ENCODE assay signal across 1 cellular context in the genomic region with DNA sequence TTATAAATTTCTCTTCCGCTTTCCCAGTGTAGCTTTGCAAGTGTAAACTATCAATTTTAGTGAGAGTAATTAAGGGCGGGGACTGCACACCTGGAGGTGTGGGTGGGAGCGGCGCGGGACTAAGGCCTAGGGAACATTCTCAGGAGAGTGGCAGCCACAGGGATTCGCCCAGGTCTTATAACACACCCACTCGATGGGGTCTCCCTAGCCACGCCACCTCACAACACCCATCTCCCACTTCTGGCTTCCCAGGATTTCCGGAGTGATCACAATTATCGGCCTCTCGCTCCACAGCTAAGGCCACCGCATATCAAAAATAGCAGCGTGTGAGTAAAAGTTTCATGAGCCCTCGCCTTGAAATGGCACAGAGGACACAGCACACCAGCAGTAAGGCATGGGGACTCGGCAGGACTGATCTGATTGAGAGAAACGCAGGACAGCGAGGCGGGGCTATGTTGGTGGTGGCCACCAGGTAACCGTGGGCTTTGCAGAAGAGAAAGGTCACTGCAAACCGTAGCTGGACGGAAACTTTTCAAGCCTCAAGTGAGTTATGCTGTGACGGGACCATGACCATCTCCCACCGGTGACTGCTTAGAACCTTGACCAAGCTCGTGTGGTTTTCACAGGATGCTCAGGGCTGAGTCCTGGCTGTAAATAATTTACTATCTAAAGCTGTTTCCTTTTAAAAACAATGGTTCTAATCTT.
TF ChIP-seq lines count a peak whose summit lies in the region.

No MANE protein-coding gene starts in this region.

TF ChIP-seq in GM12878, 131 proteins besides CTCF, POLR2A, EP300 and RAD21 (continued from another document and continues in another):
- TF ChIP-seq, protein P1, sequence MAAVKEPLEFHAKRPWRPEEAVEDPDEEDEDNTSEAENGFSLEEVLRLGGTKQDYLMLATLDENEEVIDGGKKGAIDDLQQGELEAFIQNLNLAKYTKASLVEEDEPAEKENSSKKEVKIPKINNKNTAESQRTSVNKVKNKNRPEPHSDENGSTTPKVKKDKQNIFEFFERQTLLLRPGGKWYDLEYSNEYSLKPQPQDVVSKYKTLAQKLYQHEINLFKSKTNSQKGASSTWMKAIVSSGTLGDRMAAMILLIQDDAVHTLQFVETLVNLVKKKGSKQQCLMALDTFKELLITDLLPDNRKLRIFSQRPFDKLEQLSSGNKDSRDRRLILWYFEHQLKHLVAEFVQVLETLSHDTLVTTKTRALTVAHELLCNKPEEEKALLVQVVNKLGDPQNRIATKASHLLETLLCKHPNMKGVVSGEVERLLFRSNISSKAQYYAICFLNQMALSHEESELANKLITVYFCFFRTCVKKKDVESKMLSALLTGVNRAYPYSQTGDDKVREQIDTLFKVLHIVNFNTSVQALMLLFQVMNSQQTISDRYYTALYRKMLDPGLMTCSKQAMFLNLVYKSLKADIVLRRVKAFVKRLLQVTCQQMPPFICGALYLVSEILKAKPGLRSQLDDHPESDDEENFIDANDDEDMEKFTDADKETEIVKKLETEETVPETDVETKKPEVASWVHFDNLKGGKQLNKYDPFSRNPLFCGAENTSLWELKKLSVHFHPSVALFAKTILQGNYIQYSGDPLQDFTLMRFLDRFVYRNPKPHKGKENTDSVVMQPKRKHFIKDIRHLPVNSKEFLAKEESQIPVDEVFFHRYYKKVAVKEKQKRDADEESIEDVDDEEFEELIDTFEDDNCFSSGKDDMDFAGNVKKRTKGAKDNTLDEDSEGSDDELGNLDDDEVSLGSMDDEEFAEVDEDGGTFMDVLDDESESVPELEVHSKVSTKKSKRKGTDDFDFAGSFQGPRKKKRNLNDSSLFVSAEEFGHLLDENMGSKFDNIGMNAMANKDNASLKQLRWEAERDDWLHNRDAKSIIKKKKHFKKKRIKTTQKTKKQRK (IDR thresholded peaks at IDR 0.05; ENCODE audit: low read depth, low read length): no peak
- TF ChIP-seq ASH2L (IDR thresholded peaks at IDR 0.05; ENCODE audit: borderline replicate concordance, low read depth) (no peak), RAD51 (IDR thresholded peaks at IDR 0.05) (no peak), SMARCA5 (IDR thresholded peaks at IDR 0.05) (peak; percentile 17; the same call in 1 of the 2 replicates), MEF2A (IDR thresholded peaks at IDR 0.05; ENCODE audit: insufficient read depth, low read depth, low read length) (no peak), CBX5 (IDR thresholded peaks at IDR 0.05; ENCODE audit: low read depth) (no peak), MYC (IDR thresholded peaks at IDR 0.05; ENCODE audit: insufficient read depth, insufficient read length, insufficient replicate concordance, low read length, severe bottlenecking) (no peak), SMAD1 (IDR thresholded peaks at IDR 0.05; ENCODE audit: low read depth, partially characterized antibody) (no peak), NFIC (IDR thresholded peaks at IDR 0.05; ENCODE audit: low read depth, low read length) (no peak), DPF2 (IDR thresholded peaks at IDR 0.05) (peak; percentile 64; the same call in 1 of the 2 replicates), SMC3 (IDR thresholded peaks at IDR 0.05; ENCODE audit: borderline replicate concordance, low read length) (no peak), ETV6 (conservative IDR thresholded peaks at IDR 0.05 in 1 of 2, IDR thresholded peaks at IDR 0.05 in 1 of 2; ENCODE audit: borderline replicate concordance in 1 of 2, low read depth in 1 of 2) (no peak), SPI1 (IDR thresholded peaks at IDR 0.05; ENCODE audit: borderline replicate concordance, insufficient read depth, low read depth, low read length) (0 out of 2 replicates have a peak, but pooled peaks have one; percentile 4), PAX5 (IDR thresholded peaks at IDR 0.05; ENCODE audit: borderline replicate concordance, low read depth, low read length) (no peak), GABPA (IDR thresholded peaks at IDR 0.05; ENCODE audit: low read depth) (no peak), ZNF384 (IDR thresholded peaks at IDR 0.05; ENCODE audit: borderline replicate concordance, low read depth, low read length) (peak; percentile 61; the same call in 1 of the 2 replicates), SRF (IDR thresholded peaks at IDR 0.05; ENCODE audit: low read depth in 2 of 2, low read length in 2 of 2) (no peak), KAT2A (conservative IDR thresholded peaks at IDR 0.05; ENCODE audit: control insufficient read depth, low read depth, low read length) (no peak), NR2C2 (IDR thresholded peaks at IDR 0.05; ENCODE audit: borderline replicate concordance, control insufficient read depth, insufficient read length, low read depth) (no peak), MEF2B (IDR thresholded peaks at IDR 0.05; ENCODE audit: partially characterized antibody, poor library complexity, severe bottlenecking) (no peak), MYB (IDR thresholded peaks at IDR 0.05; ENCODE audit: borderline replicate concordance, low read depth, low read length) (no peak), SIN3A (IDR thresholded peaks at IDR 0.05; ENCODE audit: low read depth, low read length) (no peak), LARP7 (IDR thresholded peaks at IDR 0.05) (no peak), JUNB (IDR thresholded peaks at IDR 0.05) (no peak), RBBP5 (conservative IDR thresholded peaks at IDR 0.05) (no peak), SUPT20H (IDR thresholded peaks at IDR 0.05; ENCODE audit: borderline replicate concordance, control insufficient read depth, low read depth, low read length) (no peak), STAT1 (conservative IDR thresholded peaks at IDR 0.05) (no peak)
- TF ChIP-seq, protein P2, sequence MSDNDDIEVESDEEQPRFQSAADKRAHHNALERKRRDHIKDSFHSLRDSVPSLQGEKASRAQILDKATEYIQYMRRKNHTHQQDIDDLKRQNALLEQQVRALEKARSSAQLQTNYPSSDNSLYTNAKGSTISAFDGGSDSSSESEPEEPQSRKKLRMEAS (IDR thresholded peaks at IDR 0.05; ENCODE audit: low read depth, low read length): no peak
- TF ChIP-seq, protein P3, sequence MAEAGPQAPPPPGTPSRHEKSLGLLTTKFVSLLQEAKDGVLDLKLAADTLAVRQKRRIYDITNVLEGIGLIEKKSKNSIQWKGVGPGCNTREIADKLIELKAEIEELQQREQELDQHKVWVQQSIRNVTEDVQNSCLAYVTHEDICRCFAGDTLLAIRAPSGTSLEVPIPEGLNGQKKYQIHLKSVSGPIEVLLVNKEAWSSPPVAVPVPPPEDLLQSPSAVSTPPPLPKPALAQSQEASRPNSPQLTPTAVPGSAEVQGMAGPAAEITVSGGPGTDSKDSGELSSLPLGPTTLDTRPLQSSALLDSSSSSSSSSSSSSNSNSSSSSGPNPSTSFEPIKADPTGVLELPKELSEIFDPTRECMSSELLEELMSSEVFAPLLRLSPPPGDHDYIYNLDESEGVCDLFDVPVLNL (IDR thresholded peaks at IDR 0.05; ENCODE audit: low read depth, low read length): no peak
- TF ChIP-seq, protein P4, sequence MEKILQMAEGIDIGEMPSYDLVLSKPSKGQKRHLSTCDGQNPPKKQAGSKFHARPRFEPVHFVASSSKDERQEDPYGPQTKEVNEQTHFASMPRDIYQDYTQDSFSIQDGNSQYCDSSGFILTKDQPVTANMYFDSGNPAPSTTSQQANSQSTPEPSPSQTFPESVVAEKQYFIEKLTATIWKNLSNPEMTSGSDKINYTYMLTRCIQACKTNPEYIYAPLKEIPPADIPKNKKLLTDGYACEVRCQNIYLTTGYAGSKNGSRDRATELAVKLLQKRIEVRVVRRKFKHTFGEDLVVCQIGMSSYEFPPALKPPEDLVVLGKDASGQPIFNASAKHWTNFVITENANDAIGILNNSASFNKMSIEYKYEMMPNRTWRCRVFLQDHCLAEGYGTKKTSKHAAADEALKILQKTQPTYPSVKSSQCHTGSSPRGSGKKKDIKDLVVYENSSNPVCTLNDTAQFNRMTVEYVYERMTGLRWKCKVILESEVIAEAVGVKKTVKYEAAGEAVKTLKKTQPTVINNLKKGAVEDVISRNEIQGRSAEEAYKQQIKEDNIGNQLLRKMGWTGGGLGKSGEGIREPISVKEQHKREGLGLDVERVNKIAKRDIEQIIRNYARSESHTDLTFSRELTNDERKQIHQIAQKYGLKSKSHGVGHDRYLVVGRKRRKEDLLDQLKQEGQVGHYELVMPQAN (conservative IDR thresholded peaks at IDR 0.05): no peak
- TF ChIP-seq, protein P5, sequence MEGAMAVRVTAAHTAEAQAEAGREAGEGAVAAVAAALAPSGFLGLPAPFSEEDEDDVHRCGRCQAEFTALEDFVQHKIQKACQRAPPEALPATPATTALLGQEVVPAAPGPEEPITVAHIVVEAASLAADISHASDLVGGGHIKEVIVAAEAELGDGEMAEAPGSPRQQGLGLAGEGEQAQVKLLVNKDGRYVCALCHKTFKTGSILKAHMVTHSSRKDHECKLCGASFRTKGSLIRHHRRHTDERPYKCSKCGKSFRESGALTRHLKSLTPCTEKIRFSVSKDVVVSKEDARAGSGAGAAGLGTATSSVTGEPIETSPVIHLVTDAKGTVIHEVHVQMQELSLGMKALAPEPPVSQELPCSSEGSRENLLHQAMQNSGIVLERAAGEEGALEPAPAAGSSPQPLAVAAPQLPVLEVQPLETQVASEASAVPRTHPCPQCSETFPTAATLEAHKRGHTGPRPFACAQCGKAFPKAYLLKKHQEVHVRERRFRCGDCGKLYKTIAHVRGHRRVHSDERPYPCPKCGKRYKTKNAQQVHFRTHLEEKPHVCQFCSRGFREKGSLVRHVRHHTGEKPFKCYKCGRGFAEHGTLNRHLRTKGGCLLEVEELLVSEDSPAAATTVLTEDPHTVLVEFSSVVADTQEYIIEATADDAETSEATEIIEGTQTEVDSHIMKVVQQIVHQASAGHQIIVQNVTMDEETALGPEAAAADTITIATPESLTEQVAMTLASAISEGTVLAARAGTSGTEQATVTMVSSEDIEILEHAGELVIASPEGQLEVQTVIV (IDR thresholded peaks at IDR 0.05; ENCODE audit: borderline replicate concordance, partially characterized antibody): no peak
- TF ChIP-seq, protein P6, sequence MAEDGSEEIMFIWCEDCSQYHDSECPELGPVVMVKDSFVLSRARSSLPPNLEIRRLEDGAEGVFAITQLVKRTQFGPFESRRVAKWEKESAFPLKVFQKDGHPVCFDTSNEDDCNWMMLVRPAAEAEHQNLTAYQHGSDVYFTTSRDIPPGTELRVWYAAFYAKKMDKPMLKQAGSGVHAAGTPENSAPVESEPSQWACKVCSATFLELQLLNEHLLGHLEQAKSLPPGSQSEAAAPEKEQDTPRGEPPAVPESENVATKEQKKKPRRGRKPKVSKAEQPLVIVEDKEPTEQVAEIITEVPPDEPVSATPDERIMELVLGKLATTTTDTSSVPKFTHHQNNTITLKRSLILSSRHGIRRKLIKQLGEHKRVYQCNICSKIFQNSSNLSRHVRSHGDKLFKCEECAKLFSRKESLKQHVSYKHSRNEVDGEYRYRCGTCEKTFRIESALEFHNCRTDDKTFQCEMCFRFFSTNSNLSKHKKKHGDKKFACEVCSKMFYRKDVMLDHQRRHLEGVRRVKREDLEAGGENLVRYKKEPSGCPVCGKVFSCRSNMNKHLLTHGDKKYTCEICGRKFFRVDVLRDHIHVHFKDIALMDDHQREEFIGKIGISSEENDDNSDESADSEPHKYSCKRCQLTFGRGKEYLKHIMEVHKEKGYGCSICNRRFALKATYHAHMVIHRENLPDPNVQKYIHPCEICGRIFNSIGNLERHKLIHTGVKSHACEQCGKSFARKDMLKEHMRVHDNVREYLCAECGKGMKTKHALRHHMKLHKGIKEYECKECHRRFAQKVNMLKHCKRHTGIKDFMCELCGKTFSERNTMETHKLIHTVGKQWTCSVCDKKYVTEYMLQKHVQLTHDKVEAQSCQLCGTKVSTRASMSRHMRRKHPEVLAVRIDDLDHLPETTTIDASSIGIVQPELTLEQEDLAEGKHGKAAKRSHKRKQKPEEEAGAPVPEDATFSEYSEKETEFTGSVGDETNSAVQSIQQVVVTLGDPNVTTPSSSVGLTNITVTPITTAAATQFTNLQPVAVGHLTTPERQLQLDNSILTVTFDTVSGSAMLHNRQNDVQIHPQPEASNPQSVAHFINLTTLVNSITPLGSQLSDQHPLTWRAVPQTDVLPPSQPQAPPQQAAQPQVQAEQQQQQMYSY (CRISPR knock-in tag; IDR thresholded peaks at IDR 0.05): no peak
- TF ChIP-seq, protein P7, sequence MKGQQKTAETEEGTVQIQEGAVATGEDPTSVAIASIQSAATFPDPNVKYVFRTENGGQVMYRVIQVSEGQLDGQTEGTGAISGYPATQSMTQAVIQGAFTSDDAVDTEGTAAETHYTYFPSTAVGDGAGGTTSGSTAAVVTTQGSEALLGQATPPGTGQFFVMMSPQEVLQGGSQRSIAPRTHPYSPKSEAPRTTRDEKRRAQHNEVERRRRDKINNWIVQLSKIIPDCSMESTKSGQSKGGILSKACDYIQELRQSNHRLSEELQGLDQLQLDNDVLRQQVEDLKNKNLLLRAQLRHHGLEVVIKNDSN (IDR thresholded peaks at IDR 0.05; ENCODE audit: borderline replicate concordance, extremely low read length, insufficient read depth, low read depth, low read length): no peak
- TF ChIP-seq, protein P8, sequence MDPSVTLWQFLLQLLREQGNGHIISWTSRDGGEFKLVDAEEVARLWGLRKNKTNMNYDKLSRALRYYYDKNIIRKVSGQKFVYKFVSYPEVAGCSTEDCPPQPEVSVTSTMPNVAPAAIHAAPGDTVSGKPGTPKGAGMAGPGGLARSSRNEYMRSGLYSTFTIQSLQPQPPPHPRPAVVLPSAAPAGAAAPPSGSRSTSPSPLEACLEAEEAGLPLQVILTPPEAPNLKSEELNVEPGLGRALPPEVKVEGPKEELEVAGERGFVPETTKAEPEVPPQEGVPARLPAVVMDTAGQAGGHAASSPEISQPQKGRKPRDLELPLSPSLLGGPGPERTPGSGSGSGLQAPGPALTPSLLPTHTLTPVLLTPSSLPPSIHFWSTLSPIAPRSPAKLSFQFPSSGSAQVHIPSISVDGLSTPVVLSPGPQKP (IDR thresholded peaks at IDR 0.05; ENCODE audit: low read depth, low read length): no peak
